16 cellular contexts compared by ENCODE assay signal in genomic region chr2:165198181-165198580, GRCh38. TPM values are rescaled to one million over a fixed set of nuclear protein-coding genes. Genes with fewer than 3 reads are reported as not detected.
"Had no signal": no experiment of that assay in that cellular context is flagged by ENCODE, and none has a peak within 500 bp of the region (broad histone marks: within the 10 kb centered on the region; RNA-seq: fewer than 3 reads in every experiment).

No MANE protein-coding gene starts in this region.

- H3K9me3 ChIP-seq: breast epithelium had no signal

- H3K4me1 ChIP-seq: breast epithelium, parathyroid adenoma had no signal

- H3K27me3 Mint-ChIP-seq: activated T-helper 17 cell treated with anti-CD3 and anti-CD28 coated beads, Interleukin-2, amount 50 U/mL, for 72 hours; naive B cell had no signal

- DNase-seq: activated CD4-positive, alpha-beta T cell treated with anti-CD3 and anti-CD28 coated beads for 1 hour; activated CD4-positive, alpha-beta T cell treated with anti-CD3 and anti-CD28 coated beads, Interleukin-2, amount 50 U/mL, for 4 hours; activated naive CD4-positive, alpha-beta T cell treated with Interleukin-2 at 50 U/mL for 16 hours; activated T-cell treated with anti-CD3 and anti-CD28 coated beads for 4 hours; aorta; dorsolateral prefrontal cortex; erythroblast; islet precursor cell; mammary epithelial cell; naive B cell; stimulated activated CD4-positive, alpha-beta T cell treated with anti-CD3 and anti-CD28 coated beads, Interleukin-1b, Interleukin-23, amount 100 ng/mL, for 48 hours; T-helper 9 cell had no signal

- H3K79me2 ChIP-seq: parathyroid adenoma had no signal

- H3K36me3 ChIP-seq: breast epithelium had no signal

- H3K9ac ChIP-seq: parathyroid adenoma had no signal

- H3K27ac Mint-ChIP-seq: activated T-helper 17 cell treated with anti-CD3 and anti-CD28 coated beads, Interleukin-2, amount 50 U/mL, for 72 hours; stimulated activated effector memory CD8-positive, alpha-beta T cell treated with anti-CD3 and anti-CD28 coated beads, Interleukin-12 subunit alpha, Interleukin-12 subunit beta, amount 100 ng/mL, for 72 hours had no signal

- H3K4me3 ChIP-seq: breast epithelium, dorsolateral prefrontal cortex had no signal

- H3K27me3 ChIP-seq: breast epithelium, dorsolateral prefrontal cortex had no signal

- H3K4me3 Mint-ChIP-seq: activated T-helper 17 cell treated with anti-CD3 and anti-CD28 coated beads, Interleukin-2, amount 50 U/mL, for 72 hours; stimulated activated effector memory CD8-positive, alpha-beta T cell treated with anti-CD3 and anti-CD28 coated beads, Interleukin-12 subunit alpha, Interleukin-12 subunit beta, amount 100 ng/mL, for 72 hours had no signal

- ATAC-seq: activated T-helper 17 cell treated with anti-CD3 and anti-CD28 coated beads, Interleukin-2, amount 50 U/mL, for 72 hours; stimulated activated effector memory CD8-positive, alpha-beta T cell treated with anti-CD3 and anti-CD28 coated beads, Interleukin-12 subunit alpha, Interleukin-12 subunit beta, amount 100 ng/mL, for 72 hours had no signal

- H3K36me3 Mint-ChIP-seq: stimulated activated effector memory CD8-positive, alpha-beta T cell treated with anti-CD3 and anti-CD28 coated beads, Interleukin-12 subunit alpha, Interleukin-12 subunit beta, amount 100 ng/mL, for 72 hours had no signal

- H3K4me1 Mint-ChIP-seq: activated T-helper 17 cell treated with anti-CD3 and anti-CD28 coated beads, Interleukin-2, amount 50 U/mL, for 72 hours; stimulated activated effector memory CD8-positive, alpha-beta T cell treated with anti-CD3 and anti-CD28 coated beads, Interleukin-12 subunit alpha, Interleukin-12 subunit beta, amount 100 ng/mL, for 72 hours had no signal

- H3K27ac ChIP-seq: breast epithelium, dorsolateral prefrontal cortex, parathyroid adenoma had no signal

- H3K9me3 Mint-ChIP-seq: activated T-helper 17 cell treated with anti-CD3 and anti-CD28 coated beads, Interleukin-2, amount 50 U/mL, for 72 hours; naive B cell had no signal

- H2AFZ ChIP-seq: parathyroid adenoma had no signal

RNA-seq across cellular contexts. Expression of gene SCN3A, which starts 5.7 kb away (rescaled TPM):
- total RNA-seq: activated T-helper 17 cell treated with anti-CD3 and anti-CD28 coated beads, Interleukin-2, amount 50 U/mL, for 72 hours; mammary epithelial cell had no signal
